Comparison of ENCODE assay signal across 9 cellular contexts in the genomic region with DNA sequence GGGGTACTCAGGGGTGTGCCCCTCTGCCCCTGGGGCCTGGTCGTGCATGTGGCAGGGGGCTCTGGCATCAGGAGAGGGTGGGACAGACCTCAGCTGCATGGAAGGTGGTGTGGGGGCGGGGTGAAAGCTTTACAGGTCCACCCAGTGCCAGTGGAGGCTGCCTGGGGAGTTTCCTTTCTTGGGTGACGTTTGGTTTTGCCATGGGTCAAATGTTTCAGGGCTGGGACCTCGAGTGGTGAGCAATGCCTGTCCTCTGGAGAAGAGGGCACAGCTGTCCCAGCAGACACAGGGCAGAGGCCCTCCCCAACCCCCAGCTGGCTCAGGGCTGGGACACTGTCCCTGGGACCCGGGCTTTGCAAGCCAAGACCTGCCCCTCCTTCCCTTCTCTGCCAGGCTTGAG. TPM values are rescaled to one million over a fixed set of nuclear protein-coding genes. Genes with fewer than 3 reads are reported as not detected.
DNase-seq lines count a peak whose midpoint lies in the region; ATAC-seq and TF ChIP-seq lines count a peak whose summit lies in the region.
"Had no signal": no experiment of that assay in that cellular context is flagged by ENCODE, and none has a peak within 500 bp of the region (broad histone marks: within the 10 kb centered on the region; RNA-seq: fewer than 3 reads in every experiment).

No MANE protein-coding gene starts in this region.

- H3K4me3 ChIP-seq in IMR-90 (ENCODE audit: insufficient read depth, low read depth, low read length) (no peak overlapping the region; the same call in 1 of the 2 replicates), duodenal mucosa (ENCODE audit: low read depth in 1 of 2, low read length in 2 of 2) (peak overlapping the region; percentile 72 to 81), right lobe of liver (peak overlapping the region; percentile 86 to 90 (median 90)), stomach (peak overlapping the region; percentile 67 to 77 (median 70)), HAP-1 (no peak overlapping the region)

- 0 out of 2 replicates have a peak overlapping the region, but pooled peaks have one; percentile 28 for H3K14ac ChIP-seq in IMR-90 (replicated peaks; ENCODE audit: low read depth, low read length)

- H4K5ac ChIP-seq in IMR-90 (ENCODE audit: low read depth, low read length): no peak overlapping the region

- H4K91ac ChIP-seq in IMR-90 (ENCODE audit: insufficient read depth, low read depth, low read length): no peak overlapping the region

- no peak overlapping the region for H3K4ac ChIP-seq in IMR-90 (ENCODE audit: low read depth, low read length)

- POLR2A ChIA-PET in IMR-90 (lab: Charles Lee; ENCODE audit: unreplicated experiment): interaction anchor here (0.6 kb wide), 1 partner anchor 319 kb away, joined by 4 read pairs; no protein-coding TSS in a partner anchor

- no peak overlapping the region for H4K8ac ChIP-seq in IMR-90 (ENCODE audit: low read depth in 2 of 2, low read length in 2 of 2)

- H2BK15ac ChIP-seq in IMR-90 (ENCODE audit: low read depth, low read length): no peak overlapping the region

- H3K27me3 ChIP-seq in IMR-90 (ENCODE audit: control insufficient read depth, insufficient read depth, low read length): no peaks in the 10 kb centered on the region
- no peaks in the 10 kb centered on the region for H3K27me3 ChIP-seq in duodenal mucosa (ENCODE audit: control insufficient read depth in 1 of 2, insufficient read depth in 2 of 2, low read length in 2 of 2)
- H3K27me3 ChIP-seq in right lobe of liver: no peaks in the 10 kb centered on the region
- H3K27me3 ChIP-seq in stomach: no peaks in the 10 kb centered on the region
- no peaks in the 10 kb centered on the region for H3K27me3 ChIP-seq in HAP-1 (ENCODE audit: low read depth)

- H3K9ac ChIP-seq in IMR-90 (ENCODE audit: low read depth, low read length) (no peak overlapping the region), duodenal mucosa (ENCODE audit: low read depth in 1 of 2, low read length in 2 of 2) (peak overlapping the region; percentile 73 to 78)

- TF ChIP-seq RAD21 in IMR-90 (IDR thresholded peaks at IDR 0.05; ENCODE audit: low read length): no peak

- H3K18ac ChIP-seq in IMR-90 (ENCODE audit: low read depth, low read length): no peak overlapping the region

- H3K36me3 ChIP-seq in IMR-90 (ENCODE audit: control insufficient read depth, insufficient read depth, low read length) (no peaks in the 10 kb centered on the region), duodenal mucosa (ENCODE audit: control insufficient read depth in 1 of 2, insufficient read depth in 2 of 2, low read length in 2 of 2) (no peaks in the 10 kb centered on the region), right lobe of liver (no peaks in the 10 kb centered on the region), stomach (no peaks in the 10 kb centered on the region), HAP-1 (replicated peaks) (no peaks in the 10 kb centered on the region)

- CTCF ChIA-PET in IMR-90 (lab: Yijun Ruan, JAX): no interaction called here

- WGBS in IMR-90 (ENCODE audit: extremely low coverage in 2 of 2, insufficient read length in 1 of 2), 2 experiments: no CpG with 5 or more reads among the region's 5 CpGs
- 0% methylated on average over 1 of the region's 5 CpGs for WGBS in right lobe of liver (ENCODE audit: insufficient coverage, low coverage, low lambda C conversion rate, missing lambda C conversion rate)
- 11 to 25% (median 17%) methylated on average over 4 to 5 of the region's 5 CpGs for WGBS in stomach, 5 donors

- H2BK120ac ChIP-seq in IMR-90 (ENCODE audit: low read depth, low read length): no peak overlapping the region

- H3K27ac ChIP-seq in IMR-90 (ENCODE audit: insufficient read depth, low read length): 0 out of 2 replicates have a peak overlapping the region, but pooled peaks have one; percentile 4
- peak overlapping the region; percentile 45 for H3K27ac ChIP-seq in duodenal mucosa (ENCODE audit: low read depth, low read length)
- peak overlapping the region; percentile 96 to 99 (median 97) for H3K27ac ChIP-seq in right lobe of liver
- peak overlapping the region; percentile 81 to 91 (median 90) for H3K27ac ChIP-seq in stomach

- BruUV-seq in IMR-90 (replicated peaks; lab: Mats Ljungman, UMichigan): no TSS peak

- H3K23ac ChIP-seq in IMR-90 (ENCODE audit: low read depth, low read length): no peak overlapping the region

- H3K9me3 ChIP-seq in IMR-90 (ENCODE audit: control insufficient read depth, insufficient read depth, low read length) (no peaks in the 10 kb centered on the region), duodenal mucosa (ENCODE audit: control insufficient read depth in 1 of 2, low read length in 2 of 2) (no peaks in the 10 kb centered on the region), right lobe of liver (no peaks in the 10 kb centered on the region), stomach (no peaks in the 10 kb centered on the region), HAP-1 (no peaks in the 10 kb centered on the region)

- in situ Hi-C loops in IMR-90 (cut with MboI; ENCODE audit: low sequenced_read_pairs): loop anchor here (5.0 kb wide), 1 partner anchor 97 kb away; no protein-coding TSS in a partner anchor
- in situ Hi-C loops in HAP-1 (cut with MboI; ENCODE audit: low sequenced_read_pairs): no loop called here

- no peak for DNase-seq in IMR-90
- peak; percentile 76 to 95 (median 95) for DNase-seq in right lobe of liver
- DNase-seq in stomach: peak; percentile 50
- DNase-seq in HAP-1 (ENCODE audit: low spot score in 2 of 2): no peak
- DNase-seq: T-cell had no signal

- TF ChIP-seq CTCF in IMR-90 (conservative IDR thresholded peaks at IDR 0.05; ENCODE audit: low read depth, low read length) (no peak), right lobe of liver (IDR thresholded peaks at IDR 0.05) (no peak), stomach (IDR thresholded peaks at IDR 0.05) (no peak)

- peaks cover 80% of the 10 kb centered on the region for H4K20me1 ChIP-seq in IMR-90 (ENCODE audit: insufficient read depth, low read length)

- H2BK20ac ChIP-seq in IMR-90 (ENCODE audit: low read depth, low read length): no peak overlapping the region

- dilution Hi-C loops in IMR-90 (cut with HindIII; ENCODE audit: low sequenced_read_pairs, unreplicated experiment): no loop called here

- peaks cover 53% of the 10 kb centered on the region for H3K4me1 ChIP-seq in IMR-90 (ENCODE audit: control insufficient read depth, insufficient read depth, low read length)
- peaks cover 70 to 77% of the 10 kb centered on the region in 2 donors for H3K4me1 ChIP-seq in duodenal mucosa (ENCODE audit: control insufficient read depth in 1 of 2, insufficient read depth in 2 of 2, low read length in 2 of 2)
- H3K4me1 ChIP-seq in right lobe of liver: peaks cover 0 to 65% (median 32%) of the 10 kb centered on the region in 4 donors
- peaks cover 77 to 84% (median 83%) of the 10 kb centered on the region in 4 donors for H3K4me1 ChIP-seq in stomach
- H3K4me1 ChIP-seq in HAP-1: peaks cover 12% of the 10 kb centered on the region

- ATAC-seq in IMR-90 (ENCODE audit: low read depth) (no peak), right lobe of liver (peak; percentile 31 to 50 (median 38)), HG02678 (IDR thresholded peaks at IDR 0.05; ENCODE audit: unreplicated experiment) (no peak), HG02798 (IDR thresholded peaks at IDR 0.05; ENCODE audit: poor library complexity, unreplicated experiment) (no peak), GM21723 (IDR thresholded peaks at IDR 0.05; ENCODE audit: unreplicated experiment) (no peak)
- ATAC-seq: T-cell had no signal

- intact Hi-C loops in IMR-90 (cut with micrococcal nuclease) (loop anchor here (5.0 to 10.0 kb wide), 2 partner anchors 143 to 265 kb away; a partner anchor contains a TSS), right lobe of liver (cut with DNase I) (loop anchor here (10.0 kb wide), 2 partner anchors 65 to 155 kb away; no protein-coding TSS in a partner anchor), stomach (cut with DNase I; ENCODE audit: low total_unique reads) (loop anchor here (10.0 kb wide), 2 partner anchors 105 to 155 kb away; no protein-coding TSS in a partner anchor)

- no peak for TF ChIP-seq EP300 in stomach (IDR thresholded peaks at IDR 0.05)

- H3K79me1 ChIP-seq in IMR-90 (ENCODE audit: low read depth in 1 of 2, low read length in 2 of 2): peaks cover 0 to 77% of the 10 kb centered on the region in 2 experiments; a peak in 3 of 4 replicates

- H2AFZ ChIP-seq in IMR-90 (replicated peaks; ENCODE audit: low read length, poor library complexity): no peak overlapping the region

- TF ChIP-seq POLR2A in IMR-90 (IDR thresholded peaks at IDR 0.05; ENCODE audit: low read depth, low read length) (no peak), right lobe of liver (IDR thresholded peaks at IDR 0.05) (peak; percentile 50), stomach (IDR thresholded peaks at IDR 0.05) (no peak)

- H2AK5ac ChIP-seq in IMR-90 (ENCODE audit: low read depth, low read length): no peak overlapping the region

- H3K9me1 ChIP-seq in IMR-90 (ENCODE audit: insufficient read depth, low read length): peaks cover 26% of the 10 kb centered on the region

- H3K4me2 ChIP-seq in IMR-90 (ENCODE audit: low read depth, low read length): peak overlapping the region; percentile 51; the same call in 1 of the 2 replicates

- H2AK9ac ChIP-seq in IMR-90 (replicated peaks; ENCODE audit: low read depth, low read length, poor library complexity): peak overlapping the region; percentile 92

- no peak overlapping the region for H2BK5ac ChIP-seq in IMR-90 (ENCODE audit: low read depth, low read length, poor library complexity, severe bottlenecking)

- H3K56ac ChIP-seq in IMR-90 (ENCODE audit: extremely low read depth, insufficient read depth, low read length): no peak overlapping the region

TF ChIP-seq in IMR-90, 13 proteins besides CTCF, POLR2A, EP300 and RAD21 (continues in another document):
- TF ChIP-seq CHD1 (IDR thresholded peaks at IDR 0.05; ENCODE audit: low read depth, low read length) (no peak), BHLHE40 (IDR thresholded peaks at IDR 0.05; ENCODE audit: low read depth, low read length) (no peak), FOS (IDR thresholded peaks at IDR 0.05; ENCODE audit: low read depth, low read length) (no peak), MAZ (IDR thresholded peaks at IDR 0.05; ENCODE audit: borderline replicate concordance, low read depth, low read length) (no peak), RFX5 (IDR thresholded peaks at IDR 0.05; ENCODE audit: low read depth, low read length) (no peak), NFE2L2 (IDR thresholded peaks at IDR 0.05; ENCODE audit: low read depth, low read length) (no peak), MXI1 (IDR thresholded peaks at IDR 0.05; ENCODE audit: borderline replicate concordance, low read depth, low read length) (no peak), CEBPB (IDR thresholded peaks at IDR 0.05; ENCODE audit: low read depth, low read length) (no peak), RCOR1 (IDR thresholded peaks at IDR 0.05; ENCODE audit: insufficient replicate concordance, low read length) (no peak), SMC3 (IDR thresholded peaks at IDR 0.05; ENCODE audit: low read depth, low read length) (no peak)

RNA-seq across cellular contexts. Expression of a gene that starts 3.6 kb away (rescaled TPM):
- total RNA-seq in IMR-90 (2012; rRNA removed) (7.5 and 8.1 TPM in 2 replicates), right lobe of liver (100 to 1,000 TPM; 105 to 165 (median 131) TPM), stomach (10 to 100 TPM; 14.0 to 68.4 (median 35.9) TPM)
- polyA plus RNA-seq in IMR-90 (2012; rRNA removed) (17.9 and 19.0 TPM in 2 replicates), stomach (10 to 100 TPM; 17.4 to 34.1 (median 24.4) TPM)
- polyA plus RNA-seq in IMR-90 (2012; cell fraction: cytosol; rRNA removed): 7.8 and 17.6 TPM in 2 replicates
- 11.2 and 21.7 TPM in 2 replicates for polyA plus RNA-seq in IMR-90 (2012; cell fraction: nucleus; rRNA removed; ENCODE audit: low replicate concordance)

Comparison
In these comparisons a context has a peak if more than half of its experiments do, and no peak if none do; other contexts are left out.
1. ATAC-seq: peak in right lobe of liver (4 of 4); none in IMR-90 (single experiment), HG02678 (single experiment), HG02798 (single experiment) and GM21723 (single experiment).
2. DNase-seq: peak in right lobe of liver (3 of 3) and stomach (single experiment); none in IMR-90 (single experiment) and HAP-1 (0 of 2).
3. H3K27ac ChIP-seq: peak in every context shown above with its lines; median percentile 97 in right lobe of liver; 90 in stomach; 45 in duodenal mucosa; 4 in IMR-90.
4. H3K4me3 ChIP-seq: peak in duodenal mucosa (2 of 2), right lobe of liver (3 of 3) and stomach (4 of 4); none in IMR-90 (single experiment) and HAP-1 (single experiment).